Comparison of ENCODE assay signal across 38 cellular contexts in genomic region chr2:151718796-151719195, GRCh38.
"Had no signal": no experiment of that assay in that cellular context is flagged by ENCODE, and none has a peak within 500 bp of the region (broad histone marks: within the 10 kb centered on the region; RNA-seq: fewer than 3 reads in every experiment).

No MANE protein-coding gene starts in this region.

- H3K9me3 ChIP-seq: adrenal gland, body of pancreas, breast epithelium had no signal

- H3K4me1 ChIP-seq: body of pancreas, breast epithelium had no signal

- H3K4me3 Mint-ChIP-seq: activated B cell treated with CpG ODN at 0.5 μM for 24 hours; activated CD4-positive, alpha-beta memory T cell treated with anti-CD3 and anti-CD28 coated beads for 36 hours; activated CD4-positive, alpha-beta T cell treated with anti-CD3 and anti-CD28 coated beads, Interleukin-2, amount 10 ng/mL, durations not matched to agents 24 days and 14 days; activated CD8-positive, alpha-beta memory T cell treated with anti-CD3 and anti-CD28 coated beads, Interleukin-2, amount 10 ng/mL, durations not matched to agents 7 days and 5 days; activated CD8-positive, alpha-beta T cell treated with anti-CD3 and anti-CD28 coated beads, Interleukin-2, amount 10 ng/mL, durations not matched to agents 7 days and 5 days; activated naive CD4-positive, alpha-beta T cell treated with anti-CD3 and anti-CD28 coated beads for 36 hours; activated naive CD8-positive, alpha-beta T cell treated with anti-CD3 and anti-CD28 coated beads for 36 hours; activated T-cell treated with anti-CD3 and anti-CD28 coated beads, Interleukin-2, amount 50 U/mL, for 24 hours; activated T-helper 1 cell treated with anti-CD3 and anti-CD28 coated beads, Interleukin-12 subunit alpha, Interleukin-12 subunit beta, Interleukin-2, Interleukin-4 antibody, amounts not matched to agents 30 ng/mL and 10 ng/mL and 1 ng/mL, durations not matched to agents 14 hours and 24 hours and 36 hours; activated T-helper 17 cell treated with anti-CD3 and anti-CD28 coated beads, Interleukin-2, amount 50 U/mL, for 72 hours; T-helper 1 cell treated with Interleukin-12 subunit alpha and Interleukin-12 subunit beta and Interleukin-4 antibody, amounts not matched to agents 30 μg/mL and 1 μg/mL, for 36 hours; T-helper 2 cell treated with Interferon-gamma antibody and Interleukin-4, amounts not matched to agents 5 μg/mL and 100 μg/mL, for 36 hours had no signal

- H3K27ac ChIP-seq: adrenal gland, body of pancreas, brain microvascular endothelial cell, breast epithelium, VCaP had no signal

- ATAC-seq: activated CD8-positive, alpha-beta memory T cell treated with anti-CD3 and anti-CD28 coated beads, Interleukin-2, amount 10 ng/mL, durations not matched to agents 7 days and 5 days; activated CD8-positive, alpha-beta T cell treated with anti-CD3 and anti-CD28 coated beads, Interleukin-2, amount 10 ng/mL, durations not matched to agents 7 days and 5 days; activated naive CD4-positive, alpha-beta T cell treated with anti-CD3 and anti-CD28 coated beads, Interleukin-2, amount 50 U/mL, for 72 hours; activated T-helper 17 cell treated with anti-CD3 and anti-CD28 coated beads, Interleukin-2, amount 50 U/mL, for 72 hours; body of pancreas had no signal

- H3K36me3 ChIP-seq: adrenal gland, brain microvascular endothelial cell, breast epithelium had no signal

- FAIRE-seq: astrocyte, TTC549 had no signal

- H3K27me3 Mint-ChIP-seq: activated B cell treated with CpG ODN at 0.5 μM for 24 hours; activated CD4-positive, alpha-beta memory T cell treated with anti-CD3 and anti-CD28 coated beads for 36 hours; activated CD4-positive, alpha-beta T cell treated with anti-CD3 and anti-CD28 coated beads, Interleukin-2, amount 10 ng/mL, durations not matched to agents 24 days and 14 days; activated CD8-positive, alpha-beta memory T cell treated with anti-CD3 and anti-CD28 coated beads, Interleukin-2, amount 10 ng/mL, durations not matched to agents 7 days and 5 days; activated naive CD8-positive, alpha-beta T cell treated with anti-CD3 and anti-CD28 coated beads for 36 hours; activated T-cell treated with anti-CD3 and anti-CD28 coated beads, Interleukin-2, amount 50 U/mL, for 24 hours had no signal

- H3K36me3 Mint-ChIP-seq: activated CD4-positive, alpha-beta memory T cell treated with anti-CD3 and anti-CD28 coated beads for 36 hours; activated CD8-positive, alpha-beta memory T cell treated with anti-CD3 and anti-CD28 coated beads, Interleukin-2, amount 10 ng/mL, durations not matched to agents 7 days and 5 days; activated naive CD4-positive, alpha-beta T cell treated with anti-CD3 and anti-CD28 coated beads, Interleukin-2, amount 50 U/mL, for 72 hours; activated naive CD8-positive, alpha-beta T cell treated with anti-CD3 and anti-CD28 coated beads for 36 hours had no signal

- H3K4me3 ChIP-seq: adrenal gland, body of pancreas, breast epithelium had no signal

- DNase-seq: activated B cell treated with CpG ODN at 0.5 μM for 24 hours; activated CD4-positive, alpha-beta memory T cell treated with anti-CD3 and anti-CD28 coated beads for 36 hours; activated CD4-positive, alpha-beta T cell treated with anti-CD3 and anti-CD28 coated beads for 4 hours; activated CD4-positive, alpha-beta T cell treated with anti-CD3 and anti-CD28 coated beads, Interleukin-2, amount 10 ng/mL, durations not matched to agents 24 days and 14 days; activated CD4-positive, alpha-beta T cell treated with anti-CD3 and anti-CD28 coated beads, Interleukin-2, amount 50 U/mL, for 1 hour; activated CD4-positive, alpha-beta T cell treated with anti-CD3 and anti-CD28 coated beads, Interleukin-2, amount 50 U/mL, for 4 hours; activated CD4-positive, CD25-positive, alpha-beta regulatory T cell treated with anti-CD3 and anti-CD28 coated beads, Interleukin-2, amount 50 U/mL, for 72 hours; activated CD8-positive, alpha-beta memory T cell treated with anti-CD3 and anti-CD28 coated beads for 24 hours; activated CD8-positive, alpha-beta memory T cell treated with anti-CD3 and anti-CD28 coated beads, Interleukin-2, amount 10 ng/mL, durations not matched to agents 7 days and 5 days; activated CD8-positive, alpha-beta memory T cell treated with anti-CD3 and anti-CD28 coated beads, Interleukin-2, amount 50 U/mL, for 48 hours; activated CD8-positive, alpha-beta T cell treated with anti-CD3 and anti-CD28 coated beads, Interleukin-2, amount 10 ng/mL, durations not matched to agents 7 days and 5 days; activated effector memory CD4-positive, alpha-beta T cell treated with anti-CD3 and anti-CD28 coated beads, Interleukin-2, amount 50 U/mL, for 16 hours; activated gamma-delta T cell treated with Interleukin-2 at 50 U/mL for 16 hours; activated naive CD4-positive, alpha-beta T cell; activated naive CD4-positive, alpha-beta T cell treated with anti-CD3 and anti-CD28 coated beads for 36 hours; activated naive CD4-positive, alpha-beta T cell treated with anti-CD3 and anti-CD28 coated beads, Interleukin-2, amount 50 U/mL, for 16 hours; activated naive CD8-positive, alpha-beta T cell treated with anti-CD3 and anti-CD28 coated beads for 36 hours; activated T-cell treated with anti-CD3 and anti-CD28 coated beads, Interleukin-2, amount 50 U/mL, for 24 hours; activated T-cell treated with anti-CD3 and anti-CD28 coated beads, Interleukin-2, amount 50 U/mL, for 48 hours; adrenal gland; amniotic stem cell; aorta; body of pancreas; brain microvascular endothelial cell; central memory CD4-positive, alpha-beta T cell; SW 1271; T-helper 1 cell; T-helper 2 cell; T-helper 9 cell had no signal

- H3K9me3 Mint-ChIP-seq: activated CD4-positive, alpha-beta memory T cell treated with anti-CD3 and anti-CD28 coated beads for 36 hours; activated naive CD4-positive, alpha-beta T cell treated with anti-CD3 and anti-CD28 coated beads for 36 hours; activated naive CD8-positive, alpha-beta T cell treated with anti-CD3 and anti-CD28 coated beads for 36 hours; activated T-cell treated with anti-CD3 and anti-CD28 coated beads, Interleukin-2, amount 50 U/mL, for 24 hours; T-helper 1 cell treated with Interleukin-12 subunit alpha and Interleukin-12 subunit beta and Interleukin-4 antibody, amounts not matched to agents 30 μg/mL and 1 μg/mL, for 36 hours; T-helper 2 cell treated with Interferon-gamma antibody and Interleukin-4, amounts not matched to agents 5 μg/mL and 100 μg/mL, for 36 hours had no signal

- H3K27ac Mint-ChIP-seq: activated B cell treated with CpG ODN at 0.5 μM for 24 hours; activated CD4-positive, alpha-beta memory T cell treated with anti-CD3 and anti-CD28 coated beads for 36 hours; activated CD4-positive, alpha-beta T cell treated with anti-CD3 and anti-CD28 coated beads, Interleukin-2, amount 10 ng/mL, durations not matched to agents 24 days and 14 days; activated CD8-positive, alpha-beta memory T cell treated with anti-CD3 and anti-CD28 coated beads, Interleukin-2, amount 10 ng/mL, durations not matched to agents 7 days and 5 days; activated CD8-positive, alpha-beta T cell treated with anti-CD3 and anti-CD28 coated beads, Interleukin-2, amount 10 ng/mL, durations not matched to agents 7 days and 5 days; activated naive CD4-positive, alpha-beta T cell treated with anti-CD3 and anti-CD28 coated beads for 36 hours; activated naive CD4-positive, alpha-beta T cell treated with anti-CD3 and anti-CD28 coated beads, Interleukin-2, amount 50 U/mL, for 72 hours; activated naive CD8-positive, alpha-beta T cell treated with anti-CD3 and anti-CD28 coated beads for 36 hours; activated T-cell treated with anti-CD3 and anti-CD28 coated beads, Interleukin-2, amount 50 U/mL, for 24 hours; activated T-helper 1 cell treated with anti-CD3 and anti-CD28 coated beads, Interleukin-12 subunit alpha, Interleukin-12 subunit beta, Interleukin-2, Interleukin-4 antibody, amounts not matched to agents 30 ng/mL and 10 ng/mL and 1 ng/mL, durations not matched to agents 14 hours and 24 hours and 36 hours; activated T-helper 17 cell treated with anti-CD3 and anti-CD28 coated beads, Interleukin-2, amount 50 U/mL, for 72 hours; T-helper 1 cell treated with Interleukin-12 subunit alpha and Interleukin-12 subunit beta and Interleukin-4 antibody, amounts not matched to agents 30 μg/mL and 1 μg/mL, for 36 hours; T-helper 2 cell treated with Interferon-gamma antibody and Interleukin-4, amounts not matched to agents 5 μg/mL and 100 μg/mL, for 36 hours had no signal

- H3K4me1 Mint-ChIP-seq: activated CD4-positive, alpha-beta T cell treated with anti-CD3 and anti-CD28 coated beads, Interleukin-2, amount 10 ng/mL, durations not matched to agents 24 days and 14 days; activated CD8-positive, alpha-beta memory T cell treated with anti-CD3 and anti-CD28 coated beads, Interleukin-2, amount 10 ng/mL, durations not matched to agents 7 days and 5 days; activated naive CD8-positive, alpha-beta T cell treated with anti-CD3 and anti-CD28 coated beads for 36 hours; activated T-helper 17 cell treated with anti-CD3 and anti-CD28 coated beads, Interleukin-2, amount 50 U/mL, for 72 hours had no signal

- H3K27me3 ChIP-seq: adrenal gland, body of pancreas, brain microvascular endothelial cell, breast epithelium had no signal
